ENCODE assay signal across 9 cellular contexts in genomic region chr6:162442675-162443074, GRCh38.
DNase-seq lines count a peak whose midpoint lies in the region; ATAC-seq and TF ChIP-seq lines count a peak whose summit lies in the region.
"Had no signal": no experiment of that assay in that cellular context is flagged by ENCODE, and none has a peak within 500 bp of the region (broad histone marks: within the 10 kb centered on the region; RNA-seq: fewer than 3 reads in every experiment).

No MANE protein-coding gene starts in this region.

- no peak overlapping the region for H3K27ac ChIP-seq in right atrium auricular region

- in situ Hi-C loops in astrocyte of the cerebellum (cut with HindIII; ENCODE audit: low sequenced_read_pairs): no loop called here

- peaks cover 0 to 14% of the 10 kb centered on the region in 2 donors for H3K9me3 ChIP-seq in right atrium auricular region

- TF ChIP-seq CTCF in right atrium auricular region (IDR thresholded peaks at IDR 0.05) (peak in 1 of 2 donors; percentile 60), astrocyte of the cerebellum (IDR thresholded peaks at IDR 0.05; ENCODE audit: low read depth, low read length, missing control alignments) (peak; percentile 45), kidney epithelial cell (IDR thresholded peaks at IDR 0.05; ENCODE audit: insufficient read depth, low read length, poor library complexity, severe bottlenecking) (peak; percentile 41)

- intact Hi-C loops in Right ventricle myocardium inferior (cut with DNase I): loop anchor here (2.0 kb wide), 1 partner anchor 294 kb away; no protein-coding TSS in a partner anchor

- no peak for DNase-seq in Right ventricle myocardium inferior (ENCODE audit: missing footprints)
- no peak for DNase-seq in right atrium auricular region (ENCODE audit: low spot score)
- peak; percentile 3 for DNase-seq in astrocyte of the cerebellum (ENCODE audit: low read depth)
- DNase-seq in kidney epithelial cell (ENCODE audit: low read depth): no peak
- no peak for DNase-seq in SIG-M5 treated with dmso at 0.1 percent for 504 hours (lab: John Stamatoyannopoulos, UW; ENCODE audit: unreplicated experiment)
- DNase-seq in stimulated activated CD4-positive, alpha-beta T cell treated with anti-CD3 and anti-CD28 coated beads, Interleukin-2, amount 100 ng/mL, for 24 hours: no peak
- DNase-seq: activated naive CD8-positive, alpha-beta T cell treated with anti-CD3 and anti-CD28 coated beads for 36 hours had no signal

- no peaks in the 10 kb centered on the region for H3K4me1 ChIP-seq in right atrium auricular region

- H3K27me3 ChIP-seq in right atrium auricular region (no peaks in the 10 kb centered on the region), kidney epithelial cell (ENCODE audit: control insufficient read depth, insufficient read depth, low read length) (no peaks in the 10 kb centered on the region)

- H3K4me3 ChIP-seq in right atrium auricular region: no peak overlapping the region
- no peak overlapping the region for H3K4me3 ChIP-seq in astrocyte of the cerebellum (ENCODE audit: low read depth, low read length)
- H3K4me3 ChIP-seq in kidney epithelial cell (ENCODE audit: low read depth, low read length): no peak overlapping the region

- ATAC-seq in Right ventricle myocardium inferior: peak; percentile 74
- ATAC-seq in GM19351 (IDR thresholded peaks at IDR 0.05; ENCODE audit: unreplicated experiment): no peak
- ATAC-seq in GM19463 (IDR thresholded peaks at IDR 0.05; ENCODE audit: unreplicated experiment): no peak

- H3K36me3 ChIP-seq in right atrium auricular region: no peaks in the 10 kb centered on the region
- no peaks in the 10 kb centered on the region for H3K36me3 ChIP-seq in kidney epithelial cell (ENCODE audit: control insufficient read depth, insufficient read depth, low read length)
